In genomic region chr13:50124536-50125305, GRCh38 we compare ENCODE assay signal across 8 cellular contexts.
DNase-seq lines count a peak whose midpoint lies in the region; ATAC-seq and TF ChIP-seq lines count a peak whose summit lies in the region.

No MANE protein-coding gene starts in this region.

- peak overlapping the region; percentile 54 for H2BK5ac ChIP-seq in neuronal stem cell (ENCODE audit: low read length)

- no peaks in the 10 kb centered on the region for H3K9me3 ChIP-seq in NT2/D1 (ENCODE audit: insufficient read depth, low read length)
- H3K9me3 ChIP-seq in neuronal stem cell (replicated peaks in 1 of 2; ENCODE audit: control insufficient read depth in 2 of 2, insufficient read depth in 1 of 2, low read depth in 1 of 2, low read length in 2 of 2), result no peaks in the 10 kb centered on the region

- peak overlapping the region; percentile 85 for H3K27ac Mint-ChIP-seq in activated T-helper 1 cell treated with anti-CD3 and anti-CD28 coated beads, Interleukin-12 subunit alpha, Interleukin-12 subunit beta, Interleukin-2, Interleukin-4 antibody, amounts not matched to agents 30 ng/mL and 10 ng/mL and 1 ng/mL, durations not matched to agents 14 hours and 24 hours and 36 hours

- peak overlapping the region; percentile 12 for H2BK12ac ChIP-seq in neuronal stem cell (ENCODE audit: low read length)

- H3K9ac ChIP-seq in NT2/D1 (ENCODE audit: insufficient read length, low read depth), result peak overlapping the region; percentile 61
- peak overlapping the region; percentile 96 for H3K9ac ChIP-seq in neuronal stem cell (ENCODE audit: low read depth, low read length, poor library complexity)

- intact Hi-C loops in activated T-helper 1 cell treated with anti-CD3 and anti-CD28 coated beads, Interleukin-12 subunit alpha, Interleukin-12 subunit beta, Interleukin-2, Interleukin-4 antibody, amounts not matched to agents 30 ng/mL and 10 ng/mL and 1 ng/mL, durations not matched to agents 14 hours and 24 hours and 36 hours (cut with micrococcal nuclease), result loop anchor here (1.0 to 2.0 kb wide), 5 partner anchors 42 to 786 kb away; partner anchors contain the start of genes SPRYD7 and TRIM13

- H2AK5ac ChIP-seq in neuronal stem cell (ENCODE audit: low read depth, low read length), result no peak overlapping the region

- no peak overlapping the region for H4K8ac ChIP-seq in neuronal stem cell (ENCODE audit: low read depth, low read length)

- WGBS in neuronal stem cell (ENCODE audit: extremely low coverage in 2 of 2, insufficient read length in 2 of 2, insufficient replicate concordance in 1 of 2), 2 donors, result no CpG with 5 or more reads among the region's 78 CpGs

- peak overlapping the region; percentile 89 for H3K23ac ChIP-seq in neuronal stem cell (ENCODE audit: low read depth, low read length, poor library complexity)

- peak overlapping the region; percentile 78 for H3K4me3 Mint-ChIP-seq in activated T-helper 1 cell treated with anti-CD3 and anti-CD28 coated beads, Interleukin-12 subunit alpha, Interleukin-12 subunit beta, Interleukin-2, Interleukin-4 antibody, amounts not matched to agents 30 ng/mL and 10 ng/mL and 1 ng/mL, durations not matched to agents 14 hours and 24 hours and 36 hours

- peak overlapping the region; percentile 51 for H3K4me3 ChIP-seq in NT2/D1 (ENCODE audit: insufficient read length, low read depth)
- H3K4me3 ChIP-seq in fibroblast of mammary gland (ENCODE audit: control insufficient read depth, low read depth, low read length), result peak overlapping the region; percentile 62
- H3K4me3 ChIP-seq in neuronal stem cell (ENCODE audit: low read length in 2 of 2), result peak overlapping the region; percentile 86 to 92

- no peak overlapping the region for H4K91ac ChIP-seq in neuronal stem cell (ENCODE audit: low read depth, low read length, poor library complexity)

- peak; percentile 11 for ATAC-seq in HG03045 (IDR thresholded peaks at IDR 0.05; ENCODE audit: unreplicated experiment)

- peaks cover 2% of the 10 kb centered on the region for H3K4me1 ChIP-seq in NT2/D1 (ENCODE audit: insufficient read depth, insufficient read length)
- peaks cover 11 to 19% of the 10 kb centered on the region in 2 donors for H3K4me1 ChIP-seq in neuronal stem cell (ENCODE audit: control insufficient read depth in 2 of 2, insufficient read depth in 1 of 2, low read depth in 1 of 2, low read length in 2 of 2)

- H2BK15ac ChIP-seq in neuronal stem cell (ENCODE audit: low read length), result peak overlapping the region; percentile 90

- H3K4me1 Mint-ChIP-seq in activated T-helper 1 cell treated with anti-CD3 and anti-CD28 coated beads, Interleukin-12 subunit alpha, Interleukin-12 subunit beta, Interleukin-2, Interleukin-4 antibody, amounts not matched to agents 30 ng/mL and 10 ng/mL and 1 ng/mL, durations not matched to agents 14 hours and 24 hours and 36 hours (ENCODE audit: low read depth), result peaks cover 53% of the 10 kb centered on the region

- H3K36me3 ChIP-seq in NT2/D1 (ENCODE audit: insufficient read depth, insufficient read length, low read length) (no peaks in the 10 kb centered on the region), neuronal stem cell (replicated peaks in 1 of 2; ENCODE audit: control insufficient read depth in 2 of 2, insufficient read depth in 2 of 2, low read length in 2 of 2) (peaks cover 0 to 15% of the 10 kb centered on the region in 2 donors)

- H3K4me2 ChIP-seq in neuronal stem cell (ENCODE audit: insufficient read depth, low read length, poor library complexity, severe bottlenecking), result peak overlapping the region; percentile 92

- DNase-seq in SIG-M5 treated with dmso at 0.1 percent for 504 hours (lab: John Stamatoyannopoulos, UW; ENCODE audit: unreplicated experiment), result peak; percentile 64
- no peak for DNase-seq in SIG-M5 (lab: John Stamatoyannopoulos, UW)
- DNase-seq in NT2/D1 (ENCODE audit: low read depth, low spot score), result no peak
- DNase-seq in activated T-helper 1 cell treated with anti-CD3 and anti-CD28 coated beads, Interleukin-12 subunit alpha, Interleukin-12 subunit beta, Interleukin-2, Interleukin-4 antibody, amounts not matched to agents 30 ng/mL and 10 ng/mL and 1 ng/mL, durations not matched to agents 14 hours and 24 hours and 36 hours (ENCODE audit: low spot score), result peak; percentile 88
- peak; percentile 38 for DNase-seq in fibroblast of mammary gland (ENCODE audit: low read depth)
- DNase-seq in neuronal stem cell (ENCODE audit: low spot score), result peak; percentile 78

- peaks cover 4% of the 10 kb centered on the region for H3K27me3 Mint-ChIP-seq in activated T-helper 1 cell treated with anti-CD3 and anti-CD28 coated beads, Interleukin-12 subunit alpha, Interleukin-12 subunit beta, Interleukin-2, Interleukin-4 antibody, amounts not matched to agents 30 ng/mL and 10 ng/mL and 1 ng/mL, durations not matched to agents 14 hours and 24 hours and 36 hours (ENCODE audit: insufficient read depth)

- TF ChIP-seq CTCF in fibroblast of mammary gland (conservative IDR thresholded peaks at IDR 0.05; ENCODE audit: control insufficient read depth, insufficient read depth, low read depth, low read length), result no peak

- H3K27ac ChIP-seq in neuronal stem cell (replicated peaks; ENCODE audit: low read length) (peak overlapping the region; percentile 59), temporal lobe (ENCODE audit: low read depth, low read length) (peak overlapping the region; percentile 98)

- no peak overlapping the region for H3K4ac ChIP-seq in neuronal stem cell (ENCODE audit: low read length)

- H2AFZ ChIP-seq in neuronal stem cell (ENCODE audit: low read length), result peak overlapping the region; percentile 92

- H3K9me3 Mint-ChIP-seq in activated T-helper 1 cell treated with anti-CD3 and anti-CD28 coated beads, Interleukin-12 subunit alpha, Interleukin-12 subunit beta, Interleukin-2, Interleukin-4 antibody, amounts not matched to agents 30 ng/mL and 10 ng/mL and 1 ng/mL, durations not matched to agents 14 hours and 24 hours and 36 hours, result peaks cover 4% of the 10 kb centered on the region

- H3K36me3 Mint-ChIP-seq in activated T-helper 1 cell treated with anti-CD3 and anti-CD28 coated beads, Interleukin-12 subunit alpha, Interleukin-12 subunit beta, Interleukin-2, Interleukin-4 antibody, amounts not matched to agents 30 ng/mL and 10 ng/mL and 1 ng/mL, durations not matched to agents 14 hours and 24 hours and 36 hours (ENCODE audit: low read depth), result peaks cover 20% of the 10 kb centered on the region

- no peaks in the 10 kb centered on the region for H3K79me1 ChIP-seq in neuronal stem cell (ENCODE audit: low read depth, low read length)

- no peak overlapping the region for H2BK120ac ChIP-seq in neuronal stem cell (ENCODE audit: low read depth, low read length)

- H3K14ac ChIP-seq in neuronal stem cell (ENCODE audit: low read length), result peak overlapping the region; percentile 95

- H3K18ac ChIP-seq in neuronal stem cell (ENCODE audit: low read length), result peak overlapping the region; percentile 94

- H3K27me3 ChIP-seq in NT2/D1 (ENCODE audit: insufficient read depth, insufficient read length) (peaks cover 66% of the 10 kb centered on the region), neuronal stem cell (ENCODE audit: control insufficient read depth in 3 of 3, insufficient read depth in 3 of 3, low read depth in 1 of 3, low read length in 3 of 3) (peaks cover 13 to 62% (median 31%) of the 10 kb centered on the region in 3 experiments)

Comparison
In these comparisons a context has a peak if more than half of its experiments do, and no peak if none do; other contexts are left out.
1. DNase-seq: peak in SIG-M5 treated with dmso at 0.1 percent for 504 hours (single experiment), activated T-helper 1 cell treated with anti-CD3 and anti-CD28 coated beads, Interleukin-12 subunit alpha, Interleukin-12 subunit beta, Interleukin-2, Interleukin-4 antibody, amounts not matched to agents 30 ng/mL and 10 ng/mL and 1 ng/mL, durations not matched to agents 14 hours and 24 hours and 36 hours (single experiment), fibroblast of mammary gland (single experiment) and neuronal stem cell (single experiment); none in SIG-M5 (single experiment) and NT2/D1 (single experiment).
2. Peak in every context shown above with its lines, with median percentiles within 50 percentile points of each other: H3K4me3 ChIP-seq.